In genomic region chr14:80055912-80056801, GRCh38 we compare ENCODE assay signal across 8 cellular contexts.
DNase-seq lines count a peak whose midpoint lies in the region; ATAC-seq, FAIRE-seq and TF ChIP-seq lines count a peak whose summit lies in the region.

No MANE protein-coding gene starts in this region.

- peak; percentile 66 for DNase-seq in D341Med (ENCODE audit: low spot score)
- peak; percentile 57 for DNase-seq in HFFc6
- DNase-seq in NOMO-1 treated with DMSO at 0.1 percent for 48 hours (lab: John Stamatoyannopoulos, UW; ENCODE audit: unreplicated experiment), result peak; percentile 11
- peak; percentile 24 for DNase-seq in colonic mucosa
- DNase-seq in lower lobe of right lung, result no peak
- DNase-seq in epidermal melanocyte (ENCODE audit: insufficient read length, low spot score), result no peak
- DNase-seq in GM12892 (ENCODE audit: insufficient read length), result no peak

- H3K4me1 ChIP-seq in colonic mucosa (no peaks in the 10 kb centered on the region), lower lobe of right lung (no peaks in the 10 kb centered on the region)

- no peak for FAIRE-seq in GM12892 (lab: Jason Lieb, UNC)

- H3K36me3 Mint-ChIP-seq in HFFc6 (ENCODE audit: low read depth), result no peaks in the 10 kb centered on the region

- H3K9me3 ChIP-seq in colonic mucosa (no peaks in the 10 kb centered on the region), lower lobe of right lung (no peaks in the 10 kb centered on the region)

- no peak overlapping the region for H3K4me3 ChIP-seq in colonic mucosa
- no peak overlapping the region for H3K4me3 ChIP-seq in lower lobe of right lung

- H3K27ac Mint-ChIP-seq in HFFc6, result no peak overlapping the region

- peak overlapping the region; percentile 76 for H3K4me3 Mint-ChIP-seq in HFFc6

- H3K27me3 Mint-ChIP-seq in HFFc6 (ENCODE audit: insufficient read depth), result peaks cover 3% of the 10 kb centered on the region; the same call in 1 of the 2 replicates

- H3K36me3 ChIP-seq in colonic mucosa (no peaks in the 10 kb centered on the region), lower lobe of right lung (no peaks in the 10 kb centered on the region)

- peak; percentile 32 to 53 for ATAC-seq in lower lobe of right lung
- ATAC-seq in HG03108 (IDR thresholded peaks at IDR 0.05; ENCODE audit: unreplicated experiment), result no peak

- H3K27me3 ChIP-seq in colonic mucosa (no peaks in the 10 kb centered on the region), lower lobe of right lung (ENCODE audit: low read depth) (no peaks in the 10 kb centered on the region)

- TF ChIP-seq CTCF in HFFc6 (IDR thresholded peaks at IDR 0.05) (peak; percentile 88), colonic mucosa (IDR thresholded peaks at IDR 0.05) (peak; percentile 54), lower lobe of right lung (IDR thresholded peaks at IDR 0.05) (peak; percentile 55)

- intact Hi-C loops in colonic mucosa (cut with DNase I) (loop anchor here (10.0 kb wide), 1 partner anchor 789 kb away; no protein-coding TSS in a partner anchor), lower lobe of right lung (cut with DNase I) (no loop called here)

- H3K27ac ChIP-seq in colonic mucosa (no peak overlapping the region), lower lobe of right lung (no peak overlapping the region)

- H3K9ac ChIP-seq in colonic mucosa (ENCODE audit: low read depth in 2 of 2, low read length in 2 of 2), result no peak overlapping the region

- TF ChIP-seq POLR2A in GM12892 (IDR thresholded peaks at IDR 0.05; ENCODE audit: low read depth, low read length), result no peak

- no peaks in the 10 kb centered on the region for H3K9me3 Mint-ChIP-seq in HFFc6

- peaks cover 25% of the 10 kb centered on the region for H3K4me1 Mint-ChIP-seq in HFFc6 (ENCODE audit: low read depth)

Comparison
In these comparisons a context has a peak if more than half of its experiments do, and no peak if none do; other contexts are left out.
1. DNase-seq: peak in D341Med (single experiment), HFFc6 (single experiment), NOMO-1 treated with DMSO at 0.1 percent for 48 hours (single experiment) and colonic mucosa (single experiment); none in lower lobe of right lung (single experiment), epidermal melanocyte (single experiment) and GM12892 (single experiment).
2. Peak in every context shown above with its lines, with median percentiles within 50 percentile points of each other: CTCF ChIP-seq.